In the genomic region with DNA sequence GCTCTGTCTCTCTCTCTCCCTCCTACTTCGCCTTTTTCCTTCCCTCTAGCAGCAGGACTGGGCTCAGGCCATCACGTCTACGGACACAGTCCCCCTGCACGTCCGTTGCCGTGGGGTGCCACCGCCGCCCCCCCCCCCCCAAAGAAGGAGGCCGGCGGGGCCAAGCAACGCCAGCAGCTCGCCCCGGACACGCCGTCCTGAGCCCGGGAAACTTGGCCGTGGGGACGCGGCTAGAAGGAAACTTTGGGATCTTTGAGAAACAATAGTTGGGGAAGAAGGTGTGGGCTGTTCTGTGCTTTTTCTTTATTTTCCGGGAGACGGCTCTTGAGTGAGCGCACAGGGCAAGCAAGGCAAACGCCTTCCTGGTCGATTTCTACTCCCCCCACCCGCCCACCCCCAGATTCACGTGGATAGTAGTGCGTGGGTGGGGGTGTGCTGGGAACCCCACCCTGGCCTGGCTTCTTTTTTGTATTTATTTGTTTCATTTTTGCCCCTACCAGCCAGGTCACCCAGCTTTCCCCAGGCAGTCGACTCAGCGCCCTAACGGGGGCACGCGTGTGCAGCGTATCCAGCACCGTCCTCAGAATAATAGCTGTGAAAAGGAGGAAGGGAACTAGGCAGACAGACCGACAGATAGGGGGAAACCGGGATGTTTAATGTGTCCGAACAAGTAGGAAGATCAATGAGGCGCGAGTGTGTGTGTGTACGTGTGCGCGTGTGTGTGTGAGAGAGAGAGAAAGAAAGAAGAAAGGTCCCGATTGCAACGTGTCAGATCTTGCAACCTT, we compare ENCODE assay signal across 8 cellular contexts. TPM values are rescaled to one million over a fixed set of nuclear protein-coding genes. Genes with fewer than 3 reads are reported as not detected.
DNase-seq lines count a peak whose midpoint lies in the region; ATAC-seq and TF ChIP-seq lines count a peak whose summit lies in the region.

No MANE protein-coding gene starts in this region.

- no peaks in the 10 kb centered on the region for H3K9me2 ChIP-seq in GM23248 (ENCODE audit: insufficient read depth)

- peaks cover 21% of the 10 kb centered on the region for H3K79me2 ChIP-seq in GM23248 (ENCODE audit: insufficient read depth)

- peak overlapping the region; percentile 85 for H3K27ac Mint-ChIP-seq in stimulated activated naive B cell treated with anti-CD40 and anti-IgM and Interleukin-4, amounts not matched to agents 10 μg/mL and 1 μg/mL and 100 μg/mL, for 72 hours

- WGBS in GM23248 (ENCODE audit: low coverage in 1 of 2, low lambda C conversion rate in 2 of 2, missing lambda C conversion rate in 2 of 2), 2 experiments, result 1 to 2% methylated on average over 41 to 44 of the region's 44 CpGs

- H3K9me3 ChIP-seq in GM23248 (ENCODE audit: low read depth), result no peaks in the 10 kb centered on the region

- peak; percentile 80 for DNase-seq in Ammon's horn (ENCODE audit: low spot score)
- peak; percentile 77 for DNase-seq in GM23248
- DNase-seq in cerebellar cortex (ENCODE audit: low spot score), result peak; percentile 67
- DNase-seq in left lobe of liver (ENCODE audit: low spot score), result no peak
- DNase-seq in stimulated activated naive B cell treated with anti-CD40 and anti-IgM and Interleukin-4, amounts not matched to agents 10 μg/mL and 1 μg/mL and 100 μg/mL, for 72 hours, result no peak

- ATAC-seq in SK-N-SH treated with all-trans-retinoic acid at 6 μM for 48 hours, result peak; percentile 45
- peak; percentile 15 for ATAC-seq in left lobe of liver
- no peak for ATAC-seq in stimulated activated naive B cell treated with anti-CD40 and anti-IgM and Interleukin-4, amounts not matched to agents 10 μg/mL and 1 μg/mL and 100 μg/mL, for 72 hours (replicated peaks)
- no peak for ATAC-seq in HG03139 (IDR thresholded peaks at IDR 0.05; ENCODE audit: unreplicated experiment)
- ATAC-seq in HG03460 (IDR thresholded peaks at IDR 0.05; ENCODE audit: unreplicated experiment), result no peak

- no peaks in the 10 kb centered on the region for H4K20me1 ChIP-seq in GM23248 (ENCODE audit: insufficient read depth)

- H3K27ac ChIP-seq in GM23248, result peak overlapping the region; percentile 88

- peaks cover 0 to 3% of the 10 kb centered on the region in 2 donors for H3K36me3 Mint-ChIP-seq in stimulated activated naive B cell treated with anti-CD40 and anti-IgM and Interleukin-4, amounts not matched to agents 10 μg/mL and 1 μg/mL and 100 μg/mL, for 72 hours

- H3K4me1 Mint-ChIP-seq in stimulated activated naive B cell treated with anti-CD40 and anti-IgM and Interleukin-4, amounts not matched to agents 10 μg/mL and 1 μg/mL and 100 μg/mL, for 72 hours, result peaks cover 33 to 55% of the 10 kb centered on the region in 2 donors

- H3K27me3 Mint-ChIP-seq in stimulated activated naive B cell treated with anti-CD40 and anti-IgM and Interleukin-4, amounts not matched to agents 10 μg/mL and 1 μg/mL and 100 μg/mL, for 72 hours, result peaks cover 0 to 17% of the 10 kb centered on the region in 2 donors

- peaks cover 16% of the 10 kb centered on the region for H3F3A ChIP-seq in GM23248 (ENCODE audit: insufficient read depth)

- H3K27me3 ChIP-seq in GM23248 (replicated peaks; ENCODE audit: insufficient read depth), result no peaks in the 10 kb centered on the region

- H3K9ac ChIP-seq in GM23248, result peak overlapping the region; percentile 96

- peaks cover 9% of the 10 kb centered on the region for H3K4me1 ChIP-seq in GM23248 (ENCODE audit: insufficient read depth)

- peak overlapping the region; percentile 90 for H3K4me3 ChIP-seq in GM23248

- in situ Hi-C loops in GM23248 (cut with MboI), result no loop called here

- H3K4me2 ChIP-seq in GM23248 (ENCODE audit: unreplicated experiment), result peak overlapping the region; percentile 86

- peak overlapping the region; percentile 94 for H2AFZ ChIP-seq in GM23248

- H3K9me3 Mint-ChIP-seq in stimulated activated naive B cell treated with anti-CD40 and anti-IgM and Interleukin-4, amounts not matched to agents 10 μg/mL and 1 μg/mL and 100 μg/mL, for 72 hours, result no peaks in the 10 kb centered on the region

- H3K36me3 ChIP-seq in GM23248 (ENCODE audit: low read depth), result no peaks in the 10 kb centered on the region

- peak overlapping the region; percentile 94 for H3K4me3 Mint-ChIP-seq in stimulated activated naive B cell treated with anti-CD40 and anti-IgM and Interleukin-4, amounts not matched to agents 10 μg/mL and 1 μg/mL and 100 μg/mL, for 72 hours

TF ChIP-seq in SK-N-SH treated with all-trans-retinoic acid at 6 μM for 48 hours, 23 proteins besides CTCF, POLR2A, EP300 and RAD21:
- TF ChIP-seq ZFP3 (CRISPR knock-in tag; IDR thresholded peaks at IDR 0.05), result no peak
- TF ChIP-seq, protein P1, sequence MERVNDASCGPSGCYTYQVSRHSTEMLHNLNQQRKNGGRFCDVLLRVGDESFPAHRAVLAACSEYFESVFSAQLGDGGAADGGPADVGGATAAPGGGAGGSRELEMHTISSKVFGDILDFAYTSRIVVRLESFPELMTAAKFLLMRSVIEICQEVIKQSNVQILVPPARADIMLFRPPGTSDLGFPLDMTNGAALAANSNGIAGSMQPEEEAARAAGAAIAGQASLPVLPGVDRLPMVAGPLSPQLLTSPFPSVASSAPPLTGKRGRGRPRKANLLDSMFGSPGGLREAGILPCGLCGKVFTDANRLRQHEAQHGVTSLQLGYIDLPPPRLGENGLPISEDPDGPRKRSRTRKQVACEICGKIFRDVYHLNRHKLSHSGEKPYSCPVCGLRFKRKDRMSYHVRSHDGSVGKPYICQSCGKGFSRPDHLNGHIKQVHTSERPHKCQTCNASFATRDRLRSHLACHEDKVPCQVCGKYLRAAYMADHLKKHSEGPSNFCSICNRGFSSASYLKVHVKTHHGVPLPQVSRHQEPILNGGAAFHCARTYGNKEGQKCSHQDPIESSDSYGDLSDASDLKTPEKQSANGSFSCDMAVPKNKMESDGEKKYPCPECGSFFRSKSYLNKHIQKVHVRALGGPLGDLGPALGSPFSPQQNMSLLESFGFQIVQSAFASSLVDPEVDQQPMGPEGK (CRISPR knock-in tag; IDR thresholded peaks at IDR 0.05; ENCODE audit: borderline replicate concordance), result peak; percentile 59; the same call in 1 of the 2 replicates

RNA-seq across cellular contexts. Expression of a gene that starts 1.4 kb away (rescaled TPM):
- total RNA-seq in GM23248 (2014; rRNA removed; shearing (Covaris generic)), result 25.7 and 32.2 TPM in 2 replicates
- polyA plus RNA-seq in GM23248 (2016; fragmentation: Nextera tagmentation; extraction: Ambion mirVana), result 17.6 and 25.7 TPM in 2 replicates
- 26.3 TPM for total RNA-seq in left lobe of liver

Comparison
In these comparisons a context has a peak if more than half of its experiments do, and no peak if none do; other contexts are left out.
1. DNase-seq: peak in Ammon's horn (single experiment), GM23248 (single experiment) and cerebellar cortex (single experiment); none in left lobe of liver (single experiment) and stimulated activated naive B cell treated with anti-CD40 and anti-IgM and Interleukin-4, amounts not matched to agents 10 μg/mL and 1 μg/mL and 100 μg/mL, for 72 hours (single experiment).
2. ATAC-seq: peak in SK-N-SH treated with all-trans-retinoic acid at 6 μM for 48 hours (single experiment) and left lobe of liver (single experiment); none in stimulated activated naive B cell treated with anti-CD40 and anti-IgM and Interleukin-4, amounts not matched to agents 10 μg/mL and 1 μg/mL and 100 μg/mL, for 72 hours (0 of 2), HG03139 (single experiment) and HG03460 (single experiment).